In the genomic region with DNA sequence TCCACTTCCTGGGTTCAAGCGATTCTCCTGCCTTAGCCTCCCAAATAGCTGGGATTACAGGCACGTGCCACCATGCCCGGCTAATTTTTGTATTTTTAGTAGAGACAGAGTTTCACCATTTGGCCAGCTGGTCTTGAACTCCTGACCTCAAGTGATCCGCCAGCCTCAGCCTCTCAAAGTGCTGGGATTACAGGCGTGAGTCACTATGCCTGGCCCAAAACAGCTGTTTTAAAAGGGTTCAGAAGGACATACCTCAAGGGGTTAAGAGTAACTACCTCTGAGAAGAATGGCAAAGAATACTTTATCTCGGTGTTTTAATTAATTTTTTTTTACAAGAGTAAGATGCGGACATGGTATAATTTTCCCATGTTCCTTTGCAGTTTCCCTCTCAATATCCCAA, we compare ENCODE assay signal across 8 cellular contexts.
DNase-seq lines count a peak whose midpoint lies in the region; ATAC-seq, FAIRE-seq and TF ChIP-seq lines count a peak whose summit lies in the region.
"Not testable (repeated sequence)": the region's sequence is repeated elsewhere in the genome, so short reads cannot be mapped to it uniquely, and the experiment has no call there.

No MANE protein-coding gene starts in this region.

- POLR2A ChIA-PET in CD4-positive, alpha-beta T cell (lab: Charles Lee) = interaction anchor here (0.8 to 1.2 kb wide), 4 partner anchors 9 to 105 kb away, joined by 3 to 9 read pairs (median 3); a partner anchor contains a TSS
- POLR2A ChIA-PET in activated CD8-positive, alpha-beta T cell treated with anti-CD3 and anti-CD28 coated beads for 36 hours (lab: Charles Lee) = interaction anchor here (1.2 to 2.3 kb wide), 3 partner anchors 8 to 62 kb away, joined by 3 to 6 read pairs (median 4); no protein-coding TSS in a partner anchor
- POLR2A ChIA-PET in naive thymus-derived CD4-positive, alpha-beta T cell (lab: Charles Lee) = interaction anchor here (0.6 to 7.8 kb wide), 6 partner anchors 9 to 124 kb away, joined by 3 to 60 read pairs (median 3); no protein-coding TSS in a partner anchor

- H3K79me2 ChIP-seq in astrocyte (ENCODE audit: insufficient read depth, low read length) = not testable (repeated sequence)

- H3K27ac Mint-ChIP-seq in CD4-positive, alpha-beta T cell = peak overlapping the region; percentile 79
- H3K27ac Mint-ChIP-seq in activated CD8-positive, alpha-beta T cell treated with anti-CD3 and anti-CD28 coated beads for 36 hours = peak overlapping the region; percentile 12
- peak overlapping the region; percentile 30 for H3K27ac Mint-ChIP-seq in astrocyte (ENCODE audit: unreplicated experiment)
- H3K27ac Mint-ChIP-seq in naive thymus-derived CD4-positive, alpha-beta T cell = peak overlapping the region in 7 of 9 donors; percentile 7 to 79 (median 59)

- H3K4me1 ChIP-seq in SJCRH30; astrocyte (ENCODE audit: insufficient read depth, low read length): not testable (repeated sequence)
- H3K4me1 ChIP-seq in naive thymus-derived CD4-positive, alpha-beta T cell (ENCODE audit: control insufficient read depth in 2 of 2, insufficient read depth in 2 of 2, low read length in 2 of 2) = peaks cover 30% of the 10 kb centered on the region in 2 donors
- H3K4me1 ChIP-seq in sigmoid colon (peaks cover 3 to 70% (median 62%) of the 10 kb centered on the region in 4 donors), tibial artery (peaks cover 0 to 66% (median 17%) of the 10 kb centered on the region in 4 donors)

- WGBS in sigmoid colon, 2 donors = 71 to 74% methylated on average over 7 of the region's 7 CpGs

- not testable (repeated sequence) for H3K9ac ChIP-seq in astrocyte (ENCODE audit: low read length)

- TF ChIP-seq EP300 in sigmoid colon (IDR thresholded peaks at IDR 0.05) = not testable (repeated sequence)

- H3K9me3 ChIP-seq in CD4-positive, alpha-beta T cell (ENCODE audit: control insufficient read depth, low read length); SJCRH30 (replicated peaks); astrocyte (ENCODE audit: insufficient read depth, low read depth, low read length); naive thymus-derived CD4-positive, alpha-beta T cell (ENCODE audit: control insufficient read depth in 2 of 3, low read length in 3 of 3); sigmoid colon; tibial artery: not testable (repeated sequence)

- H3K27me3 ChIP-seq in CD4-positive, alpha-beta T cell (ENCODE audit: control insufficient read depth, insufficient read depth, low read length); SJCRH30; astrocyte (ENCODE audit: insufficient read depth, low read length); naive thymus-derived CD4-positive, alpha-beta T cell (ENCODE audit: control insufficient read depth in 2 of 2, insufficient read depth in 2 of 2, low read length in 2 of 2); sigmoid colon; tibial artery: not testable (repeated sequence)

- not testable (repeated sequence) for H3K27me3 Mint-ChIP-seq in CD4-positive, alpha-beta T cell; activated CD8-positive, alpha-beta T cell treated with anti-CD3 and anti-CD28 coated beads for 36 hours; astrocyte (ENCODE audit: low read depth, unreplicated experiment); naive thymus-derived CD4-positive, alpha-beta T cell

- peaks cover 54% of the 10 kb centered on the region for H3K4me1 Mint-ChIP-seq in CD4-positive, alpha-beta T cell (ENCODE audit: low read depth)
- H3K4me1 Mint-ChIP-seq in activated CD8-positive, alpha-beta T cell treated with anti-CD3 and anti-CD28 coated beads for 36 hours (ENCODE audit: low read depth) = peaks cover 49% of the 10 kb centered on the region
- not testable (repeated sequence) for H3K4me1 Mint-ChIP-seq in astrocyte (ENCODE audit: low read depth, unreplicated experiment)
- peaks cover 32 to 65% (median 56%) of the 10 kb centered on the region in 7 donors for H3K4me1 Mint-ChIP-seq in naive thymus-derived CD4-positive, alpha-beta T cell

- not testable (repeated sequence) for TF ChIP-seq POLR2A in sigmoid colon (IDR thresholded peaks at IDR 0.05)

- peaks cover 77% of the 10 kb centered on the region for H3K36me3 Mint-ChIP-seq in CD4-positive, alpha-beta T cell (ENCODE audit: low read depth)
- H3K36me3 Mint-ChIP-seq in activated CD8-positive, alpha-beta T cell treated with anti-CD3 and anti-CD28 coated beads for 36 hours (ENCODE audit: low read depth) = peaks cover 81% of the 10 kb centered on the region
- not testable (repeated sequence) for H3K36me3 Mint-ChIP-seq in astrocyte (ENCODE audit: low read depth, unreplicated experiment)
- peaks cover 5 to 38% (median 31%) of the 10 kb centered on the region in 5 donors for H3K36me3 Mint-ChIP-seq in naive thymus-derived CD4-positive, alpha-beta T cell

- H3K4me3 ChIP-seq in SJCRH30; astrocyte (ENCODE audit: insufficient read depth, low read depth, low read length); fibroblast of villous mesenchyme (ENCODE audit: low read depth, low read length); naive thymus-derived CD4-positive, alpha-beta T cell (ENCODE audit: low read length); sigmoid colon; tibial artery: not testable (repeated sequence)

- not testable (repeated sequence) for DNase-seq in CD4-positive, alpha-beta T cell; activated CD8-positive, alpha-beta T cell treated with anti-CD3 and anti-CD28 coated beads for 36 hours; astrocyte (ENCODE audit: low read depth); naive thymus-derived CD4-positive, alpha-beta T cell; sigmoid colon; tibial artery
- peak; percentile 40 to 50 for DNase-seq in SJCRH30
- peak; percentile 63 for DNase-seq in fibroblast of villous mesenchyme (ENCODE audit: low read depth)

- not testable (repeated sequence) for FAIRE-seq in astrocyte (lab: Jason Lieb, UNC)

- not testable (repeated sequence) for H2AFZ ChIP-seq in astrocyte (ENCODE audit: low read depth, low read length)

- ATAC-seq in CD4-positive, alpha-beta T cell (ENCODE audit: poor library complexity); activated CD8-positive, alpha-beta T cell treated with anti-CD3 and anti-CD28 coated beads for 36 hours; naive thymus-derived CD4-positive, alpha-beta T cell: not testable (repeated sequence)

- H3K9me3 Mint-ChIP-seq in CD4-positive, alpha-beta T cell; activated CD8-positive, alpha-beta T cell treated with anti-CD3 and anti-CD28 coated beads for 36 hours; astrocyte (ENCODE audit: unreplicated experiment); naive thymus-derived CD4-positive, alpha-beta T cell: not testable (repeated sequence)

- not testable (repeated sequence) for H3K4me2 ChIP-seq in astrocyte (ENCODE audit: low read length)

- not testable (repeated sequence) for H3K36me3 ChIP-seq in SJCRH30; astrocyte (ENCODE audit: insufficient read depth, low read length)
- peaks cover 0 to 19% (median 4%) of the 10 kb centered on the region in 3 experiments for H3K36me3 ChIP-seq in naive thymus-derived CD4-positive, alpha-beta T cell (ENCODE audit: control insufficient read depth in 2 of 3, insufficient read depth in 3 of 3, low read length in 3 of 3)
- H3K36me3 ChIP-seq in sigmoid colon (peaks cover 0 to 21% (median 5%) of the 10 kb centered on the region in 4 donors), tibial artery (peaks cover 6 to 12% (median 8%) of the 10 kb centered on the region in 3 donors)

- not testable (repeated sequence) for H3K27ac ChIP-seq in CD4-positive, alpha-beta T cell (ENCODE audit: low read depth, low read length); astrocyte (ENCODE audit: low read depth, low read length); naive thymus-derived CD4-positive, alpha-beta T cell (ENCODE audit: low read depth, low read length)
- H3K27ac ChIP-seq in SJCRH30 (peak overlapping the region; percentile 9; the same call in 1 of the 2 replicates), sigmoid colon (peak overlapping the region; percentile 81 to 88 (median 83)), tibial artery (peak overlapping the region; percentile 45 to 65)

- not testable (repeated sequence) for H4K20me1 ChIP-seq in astrocyte (ENCODE audit: insufficient read depth, low read length)

- intact Hi-C loops in CD4-positive, alpha-beta T cell (cut with DNase I, micrococcal nuclease) = loop anchor here in 1 of 2 experiments (10.0 kb wide), 1 partner anchor 114 kb away; a partner anchor contains a TSS
- intact Hi-C loops in activated CD8-positive, alpha-beta T cell treated with anti-CD3 and anti-CD28 coated beads for 36 hours (cut with micrococcal nuclease) = loop anchor here (5.0 kb wide), 1 partner anchor 89 kb away; no protein-coding TSS in a partner anchor
- intact Hi-C loops in naive thymus-derived CD4-positive, alpha-beta T cell (cut with micrococcal nuclease) = not testable (repeated sequence)
- intact Hi-C loops in sigmoid colon (cut with DNase I) (loop anchor here (5.0 kb wide), 1 partner anchor 94 kb away; a partner anchor contains a TSS), tibial artery (cut with DNase I; ENCODE audit: low total_unique reads) (loop anchor here (10.0 kb wide), 2 partner anchors 64 to 76 kb away; no protein-coding TSS in a partner anchor)

- peak overlapping the region; percentile 35 for H3K4me3 Mint-ChIP-seq in CD4-positive, alpha-beta T cell
- H3K4me3 Mint-ChIP-seq in activated CD8-positive, alpha-beta T cell treated with anti-CD3 and anti-CD28 coated beads for 36 hours; astrocyte (ENCODE audit: unreplicated experiment); naive thymus-derived CD4-positive, alpha-beta T cell: not testable (repeated sequence)

- CTCF ChIA-PET in CD4-positive, alpha-beta T cell (lab: Charles Lee) = interaction anchor here (1.0 to 1.5 kb wide), 2 partner anchors 14 to 32 kb away, joined by 3 to 4 read pairs; no protein-coding TSS in a partner anchor
- CTCF ChIA-PET in activated CD8-positive, alpha-beta T cell treated with anti-CD3 and anti-CD28 coated beads for 36 hours (lab: Charles Lee) = interaction anchor here (0.9 to 1.2 kb wide), 2 partner anchors 9 to 47 kb away, joined by 3 to 4 read pairs; no protein-coding TSS in a partner anchor
- CTCF ChIA-PET in naive thymus-derived CD4-positive, alpha-beta T cell (lab: Charles Lee) = interaction anchor here (0.9 kb wide), 1 partner anchor 11 kb away, joined by 3 read pairs; no protein-coding TSS in a partner anchor

- not testable (repeated sequence) for TF ChIP-seq CTCF in CD4-positive, alpha-beta T cell (IDR thresholded peaks at IDR 0.05); activated CD8-positive, alpha-beta T cell treated with anti-CD3 and anti-CD28 coated beads for 36 hours (IDR thresholded peaks at IDR 0.05); astrocyte (IDR thresholded peaks at IDR 0.05; ENCODE audit: insufficient read depth, low read depth, low read length); fibroblast of villous mesenchyme (IDR thresholded peaks at IDR 0.05; ENCODE audit: insufficient read depth, low read depth, low read length); sigmoid colon (IDR thresholded peaks at IDR 0.05); tibial artery (IDR thresholded peaks at IDR 0.05)

Comparison
In these comparisons a context has a peak if more than half of its experiments do, and no peak if none do; other contexts are left out.
1. H3K27ac Mint-ChIP-seq: peak in every context shown above with its lines; median percentile 79 in CD4-positive, alpha-beta T cell; 59 in naive thymus-derived CD4-positive, alpha-beta T cell; 30 in astrocyte; 12 in activated CD8-positive, alpha-beta T cell treated with anti-CD3 and anti-CD28 coated beads for 36 hours.